Comparison of ENCODE assay signal across 1 cellular context in the genomic region with DNA sequence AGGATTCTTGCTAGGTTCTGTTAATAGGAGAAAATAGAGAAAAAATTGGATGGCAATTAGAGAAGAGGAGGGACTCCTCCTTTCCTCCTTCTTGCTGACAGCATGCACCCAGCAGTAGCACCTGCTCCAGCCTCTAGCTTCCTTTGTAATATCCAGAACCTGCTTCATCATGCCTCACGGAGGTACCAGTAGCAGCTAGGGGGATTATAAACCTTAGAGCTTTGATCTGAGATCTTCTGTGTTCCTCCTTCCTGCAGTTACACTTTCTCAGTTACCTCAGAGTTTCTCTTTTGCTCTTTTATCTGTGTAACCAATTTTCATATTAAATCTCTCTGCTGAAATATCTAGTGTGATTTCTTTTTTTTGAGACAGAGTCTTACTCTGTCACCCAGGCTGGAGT.
TF ChIP-seq lines count a peak whose summit lies in the region.

No MANE protein-coding gene starts in this region.

TF ChIP-seq in HepG2, 621 proteins besides CTCF, POLR2A, EP300 and RAD21:
- no peak for TF ChIP-seq ZNF607 (CRISPR knock-in tag; IDR thresholded peaks at IDR 0.05; ENCODE audit: borderline replicate concordance)
- TF ChIP-seq ZNF615 (CRISPR knock-in tag; IDR thresholded peaks at IDR 0.05; ENCODE audit: borderline replicate concordance), result no peak
- no peak for TF ChIP-seq NR3C1 (CRISPR knock-in tag; IDR thresholded peaks at IDR 0.05)
- TF ChIP-seq, protein P1, sequence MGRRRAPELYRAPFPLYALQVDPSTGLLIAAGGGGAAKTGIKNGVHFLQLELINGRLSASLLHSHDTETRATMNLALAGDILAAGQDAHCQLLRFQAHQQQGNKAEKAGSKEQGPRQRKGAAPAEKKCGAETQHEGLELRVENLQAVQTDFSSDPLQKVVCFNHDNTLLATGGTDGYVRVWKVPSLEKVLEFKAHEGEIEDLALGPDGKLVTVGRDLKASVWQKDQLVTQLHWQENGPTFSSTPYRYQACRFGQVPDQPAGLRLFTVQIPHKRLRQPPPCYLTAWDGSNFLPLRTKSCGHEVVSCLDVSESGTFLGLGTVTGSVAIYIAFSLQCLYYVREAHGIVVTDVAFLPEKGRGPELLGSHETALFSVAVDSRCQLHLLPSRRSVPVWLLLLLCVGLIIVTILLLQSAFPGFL (CRISPR knock-in tag; IDR thresholded peaks at IDR 0.05), result no peak
- TF ChIP-seq, protein P2, sequence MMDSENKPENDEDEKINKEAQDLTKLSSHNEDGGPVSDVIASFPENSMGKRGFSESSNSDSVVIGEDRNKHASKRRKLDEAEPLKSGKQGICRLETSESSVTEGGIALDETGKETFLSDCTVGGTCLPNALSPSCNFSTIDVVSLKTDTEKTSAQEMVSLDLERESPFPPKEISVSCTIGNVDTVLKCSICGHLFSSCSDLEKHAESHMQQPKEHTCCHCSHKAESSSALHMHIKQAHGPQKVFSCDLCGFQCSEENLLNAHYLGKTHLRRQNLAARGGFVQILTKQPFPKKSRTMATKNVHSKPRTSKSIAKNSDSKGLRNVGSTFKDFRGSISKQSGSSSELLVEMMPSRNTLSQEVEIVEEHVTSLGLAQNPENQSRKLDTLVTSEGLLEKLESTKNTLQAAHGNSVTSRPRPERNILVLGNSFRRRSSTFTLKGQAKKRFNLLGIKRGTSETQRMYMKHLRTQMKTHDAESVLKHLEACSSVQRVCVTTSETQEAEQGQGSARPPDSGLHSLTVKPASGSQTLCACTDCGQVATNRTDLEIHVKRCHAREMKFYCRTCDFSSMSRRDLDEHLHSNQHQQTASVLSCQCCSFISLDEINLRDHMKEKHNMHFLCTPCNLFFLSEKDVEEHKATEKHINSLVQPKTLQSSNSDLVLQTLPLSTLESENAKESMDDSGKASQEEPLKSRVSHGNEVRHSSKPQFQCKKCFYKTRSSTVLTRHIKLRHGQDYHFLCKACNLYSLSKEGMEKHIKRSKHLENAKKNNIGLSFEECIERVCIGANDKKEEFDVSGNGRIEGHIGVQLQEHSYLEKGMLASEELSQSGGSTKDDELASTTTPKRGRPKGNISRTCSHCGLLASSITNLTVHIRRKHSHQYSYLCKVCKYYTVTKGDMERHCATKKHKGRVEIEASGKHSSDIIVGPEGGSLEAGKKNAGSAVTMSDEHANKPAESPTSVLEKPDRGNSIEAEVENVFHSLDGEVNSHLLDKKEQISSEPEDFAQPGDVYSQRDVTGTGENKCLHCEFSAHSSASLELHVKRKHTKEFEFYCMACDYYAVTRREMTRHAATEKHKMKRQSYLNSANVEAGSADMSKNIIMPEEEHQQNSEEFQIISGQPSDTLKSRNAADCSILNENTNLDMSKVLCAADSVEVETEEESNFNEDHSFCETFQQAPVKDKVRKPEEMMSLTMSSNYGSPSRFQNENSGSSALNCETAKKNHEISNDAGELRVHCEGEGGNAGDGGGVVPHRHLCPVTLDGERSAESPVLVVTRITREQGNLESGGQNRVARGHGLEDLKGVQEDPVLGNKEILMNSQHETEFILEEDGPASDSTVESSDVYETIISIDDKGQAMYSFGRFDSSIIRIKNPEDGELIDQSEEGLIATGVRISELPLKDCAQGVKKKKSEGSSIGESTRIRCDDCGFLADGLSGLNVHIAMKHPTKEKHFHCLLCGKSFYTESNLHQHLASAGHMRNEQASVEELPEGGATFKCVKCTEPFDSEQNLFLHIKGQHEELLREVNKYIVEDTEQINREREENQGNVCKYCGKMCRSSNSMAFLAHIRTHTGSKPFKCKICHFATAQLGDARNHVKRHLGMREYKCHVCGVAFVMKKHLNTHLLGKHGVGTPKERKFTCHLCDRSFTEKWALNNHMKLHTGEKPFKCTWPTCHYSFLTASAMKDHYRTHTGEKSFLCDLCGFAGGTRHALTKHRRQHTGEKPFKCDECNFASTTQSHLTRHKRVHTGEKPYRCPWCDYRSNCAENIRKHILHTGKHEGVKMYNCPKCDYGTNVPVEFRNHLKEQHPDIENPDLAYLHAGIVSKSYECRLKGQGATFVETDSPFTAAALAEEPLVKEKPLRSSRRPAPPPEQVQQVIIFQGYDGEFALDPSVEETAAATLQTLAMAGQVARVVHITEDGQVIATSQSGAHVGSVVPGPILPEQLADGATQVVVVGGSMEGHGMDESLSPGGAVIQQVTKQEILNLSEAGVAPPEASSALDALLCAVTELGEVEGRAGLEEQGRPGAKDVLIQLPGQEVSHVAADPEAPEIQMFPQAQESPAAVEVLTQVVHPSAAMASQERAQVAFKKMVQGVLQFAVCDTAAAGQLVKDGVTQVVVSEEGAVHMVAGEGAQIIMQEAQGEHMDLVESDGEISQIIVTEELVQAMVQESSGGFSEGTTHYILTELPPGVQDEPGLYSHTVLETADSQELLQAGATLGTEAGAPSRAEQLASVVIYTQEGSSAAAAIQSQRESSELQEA (CRISPR knock-in tag; IDR thresholded peaks at IDR 0.05; ENCODE audit: not compliant biosample characterization), result no peak
- no peak for TF ChIP-seq PHF20 (CRISPR knock-in tag; IDR thresholded peaks at IDR 0.05)
- no peak for TF ChIP-seq MZF1 (CRISPR knock-in tag; IDR thresholded peaks at IDR 0.05; ENCODE audit: borderline replicate concordance)
- no peak for TF ChIP-seq ZNF563 (CRISPR knock-in tag; IDR thresholded peaks at IDR 0.05)
- TF ChIP-seq, protein P3, sequence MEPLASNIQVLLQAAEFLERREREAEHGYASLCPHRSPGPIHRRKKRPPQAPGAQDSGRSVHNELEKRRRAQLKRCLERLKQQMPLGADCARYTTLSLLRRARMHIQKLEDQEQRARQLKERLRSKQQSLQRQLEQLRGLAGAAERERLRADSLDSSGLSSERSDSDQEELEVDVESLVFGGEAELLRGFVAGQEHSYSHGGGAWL (CRISPR knock-in tag; IDR thresholded peaks at IDR 0.05), result no peak
- TF ChIP-seq ZNF343 (CRISPR knock-in tag; IDR thresholded peaks at IDR 0.05), result no peak
- TF ChIP-seq, protein P4, sequence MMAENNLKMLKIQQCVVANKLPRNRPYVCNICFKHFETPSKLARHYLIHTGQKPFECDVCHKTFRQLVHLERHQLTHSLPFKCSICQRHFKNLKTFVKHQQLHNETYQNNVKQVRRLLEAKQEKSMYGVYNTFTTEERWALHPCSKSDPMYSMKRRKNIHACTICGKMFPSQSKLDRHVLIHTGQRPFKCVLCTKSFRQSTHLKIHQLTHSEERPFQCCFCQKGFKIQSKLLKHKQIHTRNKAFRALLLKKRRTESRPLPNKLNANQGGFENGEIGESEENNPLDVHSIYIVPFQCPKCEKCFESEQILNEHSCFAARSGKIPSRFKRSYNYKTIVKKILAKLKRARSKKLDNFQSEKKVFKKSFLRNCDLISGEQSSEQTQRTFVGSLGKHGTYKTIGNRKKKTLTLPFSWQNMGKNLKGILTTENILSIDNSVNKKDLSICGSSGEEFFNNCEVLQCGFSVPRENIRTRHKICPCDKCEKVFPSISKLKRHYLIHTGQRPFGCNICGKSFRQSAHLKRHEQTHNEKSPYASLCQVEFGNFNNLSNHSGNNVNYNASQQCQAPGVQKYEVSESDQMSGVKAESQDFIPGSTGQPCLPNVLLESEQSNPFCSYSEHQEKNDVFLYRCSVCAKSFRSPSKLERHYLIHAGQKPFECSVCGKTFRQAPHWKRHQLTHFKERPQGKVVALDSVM (CRISPR knock-in tag; IDR thresholded peaks at IDR 0.05), result no peak
- TF ChIP-seq, protein P5, sequence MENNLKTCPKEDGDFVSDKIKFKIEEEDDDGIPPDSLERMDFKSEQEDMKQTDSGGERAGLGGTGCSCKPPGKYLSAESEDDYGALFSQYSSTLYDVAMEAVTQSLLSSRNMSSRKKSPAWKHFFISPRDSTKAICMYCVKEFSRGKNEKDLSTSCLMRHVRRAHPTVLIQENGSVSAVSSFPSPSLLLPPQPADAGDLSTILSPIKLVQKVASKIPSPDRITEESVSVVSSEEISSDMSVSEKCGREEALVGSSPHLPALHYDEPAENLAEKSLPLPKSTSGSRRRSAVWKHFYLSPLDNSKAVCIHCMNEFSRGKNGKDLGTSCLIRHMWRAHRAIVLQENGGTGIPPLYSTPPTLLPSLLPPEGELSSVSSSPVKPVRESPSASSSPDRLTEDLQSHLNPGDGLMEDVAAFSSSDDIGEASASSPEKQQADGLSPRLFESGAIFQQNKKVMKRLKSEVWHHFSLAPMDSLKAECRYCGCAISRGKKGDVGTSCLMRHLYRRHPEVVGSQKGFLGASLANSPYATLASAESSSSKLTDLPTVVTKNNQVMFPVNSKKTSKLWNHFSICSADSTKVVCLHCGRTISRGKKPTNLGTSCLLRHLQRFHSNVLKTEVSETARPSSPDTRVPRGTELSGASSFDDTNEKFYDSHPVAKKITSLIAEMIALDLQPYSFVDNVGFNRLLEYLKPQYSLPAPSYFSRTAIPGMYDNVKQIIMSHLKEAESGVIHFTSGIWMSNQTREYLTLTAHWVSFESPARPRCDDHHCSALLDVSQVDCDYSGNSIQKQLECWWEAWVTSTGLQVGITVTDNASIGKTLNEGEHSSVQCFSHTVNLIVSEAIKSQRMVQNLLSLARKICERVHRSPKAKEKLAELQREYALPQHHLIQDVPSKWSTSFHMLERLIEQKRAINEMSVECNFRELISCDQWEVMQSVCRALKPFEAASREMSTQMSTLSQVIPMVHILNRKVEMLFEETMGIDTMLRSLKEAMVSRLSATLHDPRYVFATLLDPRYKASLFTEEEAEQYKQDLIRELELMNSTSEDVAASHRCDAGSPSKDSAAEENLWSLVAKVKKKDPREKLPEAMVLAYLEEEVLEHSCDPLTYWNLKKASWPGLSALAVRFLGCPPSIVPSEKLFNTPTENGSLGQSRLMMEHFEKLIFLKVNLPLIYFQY (CRISPR knock-in tag; IDR thresholded peaks at IDR 0.05; ENCODE audit: borderline replicate concordance), result no peak
- TF ChIP-seq SP1 (IDR thresholded peaks at IDR 0.05), result no peak
- no peak for TF ChIP-seq SP1 (CRISPR knock-in tag; IDR thresholded peaks at IDR 0.05)
- no peak for TF ChIP-seq ZNF569 (CRISPR knock-in tag; IDR thresholded peaks at IDR 0.05; ENCODE audit: borderline replicate concordance)
